ENCODE assay signal across 9 cellular contexts in the genomic region with DNA sequence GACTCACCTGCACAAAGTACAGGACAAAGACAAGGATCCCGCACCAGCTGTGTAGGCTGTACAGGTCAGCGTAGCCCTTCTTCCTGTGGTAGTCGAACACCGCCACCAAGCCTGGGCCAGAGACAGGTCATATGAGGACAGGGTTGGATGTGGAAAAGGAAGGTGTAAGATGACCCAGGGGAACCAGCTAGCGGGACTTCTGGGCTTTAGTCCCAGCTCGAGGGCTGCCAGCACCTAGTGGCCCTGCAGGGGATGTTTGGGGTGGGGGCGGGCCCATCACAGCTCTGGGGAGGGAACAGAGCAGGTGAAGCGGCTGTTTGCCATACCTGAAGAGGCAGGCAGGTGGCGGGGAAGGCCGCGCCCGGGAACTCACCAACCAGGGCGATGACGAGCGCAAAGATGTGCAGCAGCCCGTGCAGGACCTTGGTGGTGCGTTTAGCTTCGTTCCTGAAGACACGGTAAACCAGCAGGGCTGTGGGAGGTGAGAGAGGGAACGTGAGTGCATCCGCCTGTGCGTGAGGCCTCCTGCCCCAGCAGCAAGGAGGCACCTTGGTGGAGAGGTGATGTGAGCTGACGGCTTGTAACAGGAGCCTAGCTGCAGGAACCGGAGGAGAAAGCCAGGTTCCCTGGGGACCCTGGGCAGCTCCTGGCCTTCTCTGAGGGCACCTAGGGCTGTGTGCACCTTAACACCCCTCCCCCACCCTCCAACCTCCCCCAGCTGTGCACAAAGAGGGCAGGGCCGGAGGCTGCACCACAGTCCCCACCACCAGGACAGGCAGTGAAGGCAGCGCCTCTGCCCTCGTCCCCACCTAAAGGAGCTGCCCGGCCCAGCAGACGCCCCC. TPM values are rescaled to one million over a fixed set of nuclear protein-coding genes. Genes with fewer than 3 reads are reported as not detected.
DNase-seq lines count a peak whose midpoint lies in the region; ATAC-seq and TF ChIP-seq lines count a peak whose summit lies in the region.
"Had no signal": no experiment of that assay in that cellular context is flagged by ENCODE, and none has a peak within 500 bp of the region (broad histone marks: within the 10 kb centered on the region; RNA-seq: fewer than 3 reads in every experiment).

No MANE protein-coding gene starts in this region.

- H3K27me3 Mint-ChIP-seq in activated CD8-positive, alpha-beta T cell treated with anti-CD3 and anti-CD28 coated beads, Interleukin-2, amount 10 ng/mL, durations not matched to agents 7 days and 5 days (ENCODE audit: low read depth) = no peaks in the 10 kb centered on the region
- no peaks in the 10 kb centered on the region for H3K27me3 Mint-ChIP-seq in activated CD8-positive, alpha-beta T cell treated with anti-CD3 and anti-CD28 coated beads for 36 hours

- peaks cover 29 to 91% (median 67%) of the 10 kb centered on the region in 3 donors for H3K4me1 ChIP-seq in esophagus squamous epithelium
- peaks cover 22 to 52% of the 10 kb centered on the region in 2 donors for H3K4me1 ChIP-seq in thyroid gland

- H3K27ac ChIP-seq in esophagus squamous epithelium = peak overlapping the region; percentile 51 to 81 (median 69)
- H3K27ac ChIP-seq in thyroid gland = peak overlapping the region; percentile 12 to 56 (median 37)

- no peak for DNase-seq in activated CD8-positive, alpha-beta T cell treated with anti-CD3 and anti-CD28 coated beads, Interleukin-2, amount 10 ng/mL, durations not matched to agents 7 days and 5 days
- no peak for DNase-seq in activated CD8-positive, alpha-beta T cell treated with anti-CD3 and anti-CD28 coated beads for 36 hours
- DNase-seq in NCI-H526 (lab: John Stamatoyannopoulos, UW) = peak; percentile 82 to 91
- DNase-seq in esophagus squamous epithelium (lab: John Stamatoyannopoulos, UW) = no peak
- peak; percentile 65 to 80 for DNase-seq in thyroid gland
- DNase-seq in NCI-H226 = no peak
- DNase-seq: activated CD4-positive, CD25-positive, alpha-beta regulatory T cell treated with anti-CD3 and anti-CD28 coated beads, Interleukin-2, amount 50 U/mL, for 72 hours had no signal

- intact Hi-C loops in activated CD8-positive, alpha-beta T cell treated with anti-CD3 and anti-CD28 coated beads for 36 hours (cut with micrococcal nuclease) = no loop called here
- intact Hi-C loops in esophagus squamous epithelium (cut with DNase I) (no loop called here), thyroid gland (cut with DNase I) (no loop called here)

- H3K9me3 Mint-ChIP-seq in activated CD8-positive, alpha-beta T cell treated with anti-CD3 and anti-CD28 coated beads, Interleukin-2, amount 10 ng/mL, durations not matched to agents 7 days and 5 days (ENCODE audit: insufficient read depth) = no peaks in the 10 kb centered on the region
- no peaks in the 10 kb centered on the region for H3K9me3 Mint-ChIP-seq in activated CD8-positive, alpha-beta T cell treated with anti-CD3 and anti-CD28 coated beads for 36 hours

- ATAC-seq in activated CD8-positive, alpha-beta T cell treated with anti-CD3 and anti-CD28 coated beads, Interleukin-2, amount 10 ng/mL, durations not matched to agents 7 days and 5 days = no peak
- no peak for ATAC-seq in activated CD8-positive, alpha-beta T cell treated with anti-CD3 and anti-CD28 coated beads for 36 hours
- ATAC-seq in HG03095 (IDR thresholded peaks at IDR 0.05; ENCODE audit: unreplicated experiment) (no peak), HG03354 (IDR thresholded peaks at IDR 0.05; ENCODE audit: poor library complexity, severe bottlenecking, unreplicated experiment) (no peak)

- H3K4me3 Mint-ChIP-seq in activated CD8-positive, alpha-beta T cell treated with anti-CD3 and anti-CD28 coated beads, Interleukin-2, amount 10 ng/mL, durations not matched to agents 7 days and 5 days = no peak overlapping the region
- H3K4me3 Mint-ChIP-seq in activated CD8-positive, alpha-beta T cell treated with anti-CD3 and anti-CD28 coated beads for 36 hours = no peak overlapping the region

- H3K27ac Mint-ChIP-seq in activated CD8-positive, alpha-beta T cell treated with anti-CD3 and anti-CD28 coated beads, Interleukin-2, amount 10 ng/mL, durations not matched to agents 7 days and 5 days = peak overlapping the region; percentile 39
- no peak overlapping the region for H3K27ac Mint-ChIP-seq in activated CD8-positive, alpha-beta T cell treated with anti-CD3 and anti-CD28 coated beads for 36 hours

- TF ChIP-seq POLR2A in esophagus squamous epithelium (IDR thresholded peaks at IDR 0.05) (no peak), thyroid gland (IDR thresholded peaks at IDR 0.05) (no peak)

- H3K9me3 ChIP-seq in esophagus squamous epithelium = no peaks in the 10 kb centered on the region
- no peaks in the 10 kb centered on the region for H3K9me3 ChIP-seq in thyroid gland

- no peaks in the 10 kb centered on the region for H3K27me3 ChIP-seq in esophagus squamous epithelium
- H3K27me3 ChIP-seq in thyroid gland = no peaks in the 10 kb centered on the region

- CTCF ChIA-PET in activated CD8-positive, alpha-beta T cell treated with anti-CD3 and anti-CD28 coated beads, Interleukin-2, amount 10 ng/mL, durations not matched to agents 7 days and 5 days (lab: Charles Lee) = interaction anchor here (0.9 to 16.7 kb wide), 9 partner anchors 8 to 274 kb away, joined by 3 to 270 read pairs (median 5); partner anchors contain the start of genes ACE, CYB561 and MAP3K3
- CTCF ChIA-PET in activated CD8-positive, alpha-beta T cell treated with anti-CD3 and anti-CD28 coated beads for 36 hours (lab: Charles Lee) = interaction anchor here (0.8 to 4.4 kb wide), 14 partner anchors 9 to 274 kb away, joined by 3 to 40 read pairs (median 4); no protein-coding TSS in a partner anchor

- TF ChIP-seq CTCF in activated CD8-positive, alpha-beta T cell treated with anti-CD3 and anti-CD28 coated beads for 36 hours (IDR thresholded peaks at IDR 0.05) = no peak
- TF ChIP-seq CTCF in esophagus squamous epithelium (IDR thresholded peaks at IDR 0.05) (peak in 5 of 6 experiments; percentile 19 to 55 (median 50)), thyroid gland (IDR thresholded peaks at IDR 0.05) (peak in 3 of 6 experiments; percentile 24 to 52 (median 51))

- POLR2A ChIA-PET in activated CD8-positive, alpha-beta T cell treated with anti-CD3 and anti-CD28 coated beads, Interleukin-2, amount 10 ng/mL, durations not matched to agents 7 days and 5 days (lab: Charles Lee) = interaction anchor here (0.9 to 1.3 kb wide), 2 partner anchors 13 to 262 kb away, joined by 3 read pairs; no protein-coding TSS in a partner anchor
- POLR2A ChIA-PET in activated CD8-positive, alpha-beta T cell treated with anti-CD3 and anti-CD28 coated beads for 36 hours (lab: Charles Lee) = interaction anchor here (0.6 to 2.5 kb wide), 8 partner anchors 7 to 186 kb away, joined by 3 to 11 read pairs (median 4); partner anchors contain the start of genes DCAF7 and MAP3K3

- no peak overlapping the region for H3K4me3 ChIP-seq in esophagus squamous epithelium
- H3K4me3 ChIP-seq in thyroid gland (replicated peaks in 1 of 3) = no peak overlapping the region

- H3K36me3 ChIP-seq in esophagus squamous epithelium = peaks cover 0 to 40% (median 0%) of the 10 kb centered on the region in 3 donors
- peaks cover 6 to 12% of the 10 kb centered on the region in 2 donors for H3K36me3 ChIP-seq in thyroid gland

- no peaks in the 10 kb centered on the region for H3K36me3 Mint-ChIP-seq in activated CD8-positive, alpha-beta T cell treated with anti-CD3 and anti-CD28 coated beads, Interleukin-2, amount 10 ng/mL, durations not matched to agents 7 days and 5 days (ENCODE audit: low read depth)
- H3K36me3 Mint-ChIP-seq in activated CD8-positive, alpha-beta T cell treated with anti-CD3 and anti-CD28 coated beads for 36 hours (ENCODE audit: low read depth) = no peaks in the 10 kb centered on the region

- WGBS in esophagus squamous epithelium, 2 donors = 30 to 60% methylated on average over 15 to 16 of the region's 29 CpGs
- 44 to 66% methylated on average over 12 to 24 of the region's 29 CpGs for WGBS in thyroid gland, 2 donors

- peaks cover 56% of the 10 kb centered on the region for H3K4me1 Mint-ChIP-seq in activated CD8-positive, alpha-beta T cell treated with anti-CD3 and anti-CD28 coated beads, Interleukin-2, amount 10 ng/mL, durations not matched to agents 7 days and 5 days (ENCODE audit: low read depth)
- H3K4me1 Mint-ChIP-seq in activated CD8-positive, alpha-beta T cell treated with anti-CD3 and anti-CD28 coated beads for 36 hours (ENCODE audit: low read depth) = peaks cover 39% of the 10 kb centered on the region

RNA-seq across cellular contexts. Expression of gene CYB561, which starts 10.2 kb away (rescaled TPM):
- total RNA-seq in activated CD8-positive, alpha-beta T cell treated with anti-CD3 and anti-CD28 coated beads, Interleukin-2, amount 10 ng/mL, durations not matched to agents 7 days and 5 days = 1 to 10 TPM; 2.0 to 2.4 TPM
- 1 to 10 TPM; 1.5 to 2.2 TPM for total RNA-seq in activated CD8-positive, alpha-beta T cell treated with anti-CD3 and anti-CD28 coated beads for 36 hours
- 10 to 100 TPM; 32.4 to 95.6 (median 42.4) TPM for total RNA-seq in esophagus squamous epithelium
- total RNA-seq in thyroid gland = 100 to 1,000 TPM in 2 of 4 donors, 10 to 100 TPM in 2; 46.2 to 129 (median 101) TPM

RNA-seq across cellular contexts. Expression of gene ACE, which starts 41.0 kb away (rescaled TPM):
- under 1 TPM in 1 of 2 experiments, not detected in 1; 0.18 TPM for total RNA-seq in activated CD8-positive, alpha-beta T cell treated with anti-CD3 and anti-CD28 coated beads, Interleukin-2, amount 10 ng/mL, durations not matched to agents 7 days and 5 days
- under 1 TPM; 0.36 to 0.51 TPM for total RNA-seq in activated CD8-positive, alpha-beta T cell treated with anti-CD3 and anti-CD28 coated beads for 36 hours
- total RNA-seq in esophagus squamous epithelium (1 to 10 TPM; 3.1 to 5.8 (median 4.2) TPM), thyroid gland (10 to 100 TPM in 2 of 4 donors, 1 to 10 TPM in 2; 1.1 to 12.7 (median 10.3) TPM)

Comparison
In these comparisons a context has a peak if more than half of its experiments do, and no peak if none do; other contexts are left out.
1. DNase-seq: peak in NCI-H526 (2 of 2) and thyroid gland (2 of 2); none in activated CD8-positive, alpha-beta T cell treated with anti-CD3 and anti-CD28 coated beads, Interleukin-2, amount 10 ng/mL, durations not matched to agents 7 days and 5 days (single experiment), activated CD8-positive, alpha-beta T cell treated with anti-CD3 and anti-CD28 coated beads for 36 hours (single experiment), esophagus squamous epithelium (single experiment) and NCI-H226 (single experiment).
2. RNA of gene CYB561, which starts 10.2 kb away (total RNA-seq): 46.2 to 129 TPM in thyroid gland and 32.4 to 95.6 TPM in esophagus squamous epithelium; 2.0 to 2.4 TPM in activated CD8-positive, alpha-beta T cell treated with anti-CD3 and anti-CD28 coated beads, Interleukin-2, amount 10 ng/mL, durations not matched to agents 7 days and 5 days and 1.5 to 2.2 TPM in activated CD8-positive, alpha-beta T cell treated with anti-CD3 and anti-CD28 coated beads for 36 hours; every median in the first group is over 4 times any median in the second.